In the genomic region with DNA sequence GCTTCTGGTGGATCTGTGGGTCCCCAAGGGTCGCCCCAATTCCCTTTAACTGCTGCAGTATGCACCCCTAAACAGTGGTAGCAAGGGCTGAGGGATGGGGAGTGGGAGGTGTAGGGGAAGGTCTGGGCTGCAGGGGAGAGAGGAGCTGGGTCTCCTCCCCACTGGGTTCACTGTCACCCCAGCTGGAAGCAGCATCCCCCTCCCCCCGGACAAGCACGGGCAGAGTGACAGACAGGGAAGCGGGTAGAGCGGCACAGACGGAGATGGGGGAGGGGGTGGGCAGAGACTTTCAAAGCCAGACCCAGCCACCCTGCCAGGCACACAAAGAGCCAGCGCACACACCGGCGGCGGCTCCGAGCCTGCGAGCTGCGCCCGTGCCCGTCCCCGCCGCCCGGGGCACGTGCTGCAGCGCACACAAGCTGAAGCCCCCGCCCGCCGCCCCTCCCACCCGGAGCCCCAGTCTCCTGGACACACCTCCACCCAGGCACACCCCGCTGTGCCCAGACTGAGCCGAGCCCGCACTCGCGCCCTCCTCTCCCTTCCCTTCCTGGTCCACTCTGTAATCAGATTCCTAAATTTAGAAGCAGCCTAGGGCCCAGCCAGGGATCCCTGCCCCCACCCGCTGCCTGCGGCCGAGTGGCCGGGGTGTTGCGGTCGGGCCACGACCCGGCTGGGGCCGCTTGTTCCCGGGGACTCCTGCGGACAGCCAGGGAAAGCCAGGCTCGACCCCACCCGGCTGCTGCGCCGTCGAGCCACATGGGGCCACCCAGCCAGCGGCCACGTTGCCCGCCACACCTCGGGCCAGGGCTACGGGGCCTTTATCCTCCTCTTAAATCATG, we compare ENCODE assay signal across 2 cellular contexts.
TF ChIP-seq lines count a peak whose summit lies in the region.

No MANE protein-coding gene starts in this region.

TF ChIP-seq in PFSK-1, 5 proteins besides CTCF, POLR2A, EP300 and RAD21:
- TF ChIP-seq TAF1 (IDR thresholded peaks at IDR 0.05; ENCODE audit: borderline replicate concordance, insufficient read depth, low read length), result no peak
- peak; percentile 30 for TF ChIP-seq FOXP2 (optimal IDR thresholded peaks at IDR 0.05; ENCODE audit: borderline replicate concordance, extremely low read depth, extremely low read length, insufficient read depth)

TF ChIP-seq in GM12878, 131 proteins besides CTCF, POLR2A, EP300 and RAD21:
- no peak for TF ChIP-seq ZNF622 (IDR thresholded peaks at IDR 0.05)
- no peak for TF ChIP-seq SMARCA5 (IDR thresholded peaks at IDR 0.05)
- TF ChIP-seq RB1 (IDR thresholded peaks at IDR 0.05; ENCODE audit: borderline replicate concordance), result no peak
- TF ChIP-seq, protein P1, sequence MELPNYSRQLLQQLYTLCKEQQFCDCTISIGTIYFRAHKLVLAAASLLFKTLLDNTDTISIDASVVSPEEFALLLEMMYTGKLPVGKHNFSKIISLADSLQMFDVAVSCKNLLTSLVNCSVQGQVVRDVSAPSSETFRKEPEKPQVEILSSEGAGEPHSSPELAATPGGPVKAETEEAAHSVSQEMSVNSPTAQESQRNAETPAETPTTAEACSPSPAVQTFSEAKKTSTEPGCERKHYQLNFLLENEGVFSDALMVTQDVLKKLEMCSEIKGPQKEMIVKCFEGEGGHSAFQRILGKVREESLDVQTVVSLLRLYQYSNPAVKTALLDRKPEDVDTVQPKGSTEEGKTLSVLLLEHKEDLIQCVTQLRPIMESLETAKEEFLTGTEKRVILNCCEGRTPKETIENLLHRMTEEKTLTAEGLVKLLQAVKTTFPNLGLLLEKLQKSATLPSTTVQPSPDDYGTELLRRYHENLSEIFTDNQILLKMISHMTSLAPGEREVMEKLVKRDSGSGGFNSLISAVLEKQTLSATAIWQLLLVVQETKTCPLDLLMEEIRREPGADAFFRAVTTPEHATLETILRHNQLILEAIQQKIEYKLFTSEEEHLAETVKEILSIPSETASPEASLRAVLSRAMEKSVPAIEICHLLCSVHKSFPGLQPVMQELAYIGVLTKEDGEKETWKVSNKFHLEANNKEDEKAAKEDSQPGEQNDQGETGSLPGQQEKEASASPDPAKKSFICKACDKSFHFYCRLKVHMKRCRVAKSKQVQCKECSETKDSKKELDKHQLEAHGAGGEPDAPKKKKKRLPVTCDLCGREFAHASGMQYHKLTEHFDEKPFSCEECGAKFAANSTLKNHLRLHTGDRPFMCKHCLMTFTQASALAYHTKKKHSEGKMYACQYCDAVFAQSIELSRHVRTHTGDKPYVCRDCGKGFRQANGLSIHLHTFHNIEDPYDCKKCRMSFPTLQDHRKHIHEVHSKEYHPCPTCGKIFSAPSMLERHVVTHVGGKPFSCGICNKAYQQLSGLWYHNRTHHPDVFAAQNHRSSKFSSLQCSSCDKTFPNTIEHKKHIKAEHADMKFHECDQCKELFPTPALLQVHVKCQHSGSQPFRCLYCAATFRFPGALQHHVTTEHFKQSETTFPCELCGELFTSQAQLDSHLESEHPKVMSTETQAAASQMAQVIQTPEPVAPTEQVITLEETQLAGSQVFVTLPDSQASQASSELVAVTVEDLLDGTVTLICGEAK (IDR thresholded peaks at IDR 0.05; ENCODE audit: borderline replicate concordance), result no peak
- TF ChIP-seq BHLHE40 (IDR thresholded peaks at IDR 0.05; ENCODE audit: borderline replicate concordance in 1 of 2, low read depth in 2 of 2, low read length in 1 of 2), result peak; percentile 83 to 93
- TF ChIP-seq, protein P2, sequence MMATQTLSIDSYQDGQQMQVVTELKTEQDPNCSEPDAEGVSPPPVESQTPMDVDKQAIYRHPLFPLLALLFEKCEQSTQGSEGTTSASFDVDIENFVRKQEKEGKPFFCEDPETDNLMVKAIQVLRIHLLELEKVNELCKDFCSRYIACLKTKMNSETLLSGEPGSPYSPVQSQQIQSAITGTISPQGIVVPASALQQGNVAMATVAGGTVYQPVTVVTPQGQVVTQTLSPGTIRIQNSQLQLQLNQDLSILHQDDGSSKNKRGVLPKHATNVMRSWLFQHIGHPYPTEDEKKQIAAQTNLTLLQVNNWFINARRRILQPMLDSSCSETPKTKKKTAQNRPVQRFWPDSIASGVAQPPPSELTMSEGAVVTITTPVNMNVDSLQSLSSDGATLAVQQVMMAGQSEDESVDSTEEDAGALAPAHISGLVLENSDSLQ (IDR thresholded peaks at IDR 0.05), result peak; percentile 80
- TF ChIP-seq RBBP5 (conservative IDR thresholded peaks at IDR 0.05), result no peak
- no peak for TF ChIP-seq SREBF2 (IDR thresholded peaks at IDR 0.05; ENCODE audit: low read length)
- TF ChIP-seq, protein P3, sequence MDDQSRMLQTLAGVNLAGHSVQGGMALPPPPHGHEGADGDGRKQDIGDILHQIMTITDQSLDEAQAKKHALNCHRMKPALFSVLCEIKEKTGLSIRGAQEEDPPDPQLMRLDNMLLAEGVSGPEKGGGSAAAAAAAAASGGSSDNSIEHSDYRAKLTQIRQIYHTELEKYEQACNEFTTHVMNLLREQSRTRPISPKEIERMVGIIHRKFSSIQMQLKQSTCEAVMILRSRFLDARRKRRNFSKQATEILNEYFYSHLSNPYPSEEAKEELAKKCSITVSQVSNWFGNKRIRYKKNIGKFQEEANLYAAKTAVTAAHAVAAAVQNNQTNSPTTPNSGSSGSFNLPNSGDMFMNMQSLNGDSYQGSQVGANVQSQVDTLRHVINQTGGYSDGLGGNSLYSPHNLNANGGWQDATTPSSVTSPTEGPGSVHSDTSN (IDR thresholded peaks at IDR 0.05; ENCODE audit: insufficient replicate concordance, low read depth, low read length), result peak; percentile 56
- no peak for TF ChIP-seq ASH2L (IDR thresholded peaks at IDR 0.05; ENCODE audit: borderline replicate concordance, low read depth)
TF ChIP-seq in GM12878: peak in this region for 3.
